In genomic region chr6:41442800-41443501, GRCh38 we compare ENCODE assay signal across 8 cellular contexts.
DNase-seq lines count a peak whose midpoint lies in the region; ATAC-seq and TF ChIP-seq lines count a peak whose summit lies in the region.

No MANE protein-coding gene starts in this region.

- peak overlapping the region; percentile 48 for H4K8ac ChIP-seq in mesenchymal stem cell (ENCODE audit: low read length)

- peak overlapping the region; percentile 30 for H2BK15ac ChIP-seq in mesenchymal stem cell (ENCODE audit: low read depth, poor library complexity, severe bottlenecking)

- H3K9me3 ChIP-seq in HEK293 (ENCODE audit: control insufficient read depth, insufficient read depth, low read depth, low read length), result no peaks in the 10 kb centered on the region
- no peaks in the 10 kb centered on the region for H3K9me3 ChIP-seq in body of pancreas
- peaks cover 7% of the 10 kb centered on the region for H3K9me3 ChIP-seq in mesenchymal stem cell (ENCODE audit: control insufficient read depth, low read length)
- H3K9me3 ChIP-seq in Karpas-422 (ENCODE audit: low read length), result no peaks in the 10 kb centered on the region

- H3K9ac ChIP-seq in mesenchymal stem cell (ENCODE audit: low read length), result no peak overlapping the region
- H3K9ac ChIP-seq in Karpas-422 (ENCODE audit: low read length), result no peak overlapping the region

- H3K4me3 ChIP-seq in HEK293 (ENCODE audit: low read depth, low read length) (no peak overlapping the region), body of pancreas (no peak overlapping the region), mesenchymal stem cell (ENCODE audit: insufficient read depth in 1 of 2, low read depth in 1 of 2, low read length in 2 of 2) (no peak overlapping the region), Karpas-422 (ENCODE audit: low read length) (no peak overlapping the region)

- no peak overlapping the region for H2BK12ac ChIP-seq in mesenchymal stem cell (ENCODE audit: low read length in 2 of 2)

- H4K91ac ChIP-seq in mesenchymal stem cell (ENCODE audit: low read length), result peak overlapping the region; percentile 34

- DNase-seq in AG08395 (ENCODE audit: low spot score), result peak; percentile 28
- peak in 3 of 4 donors; percentile 21 to 41 (median 38) for DNase-seq in body of pancreas
- DNase-seq in mesenchymal stem cell, result peak; percentile 52
- DNase-seq in SHP77 treated with DMSO at 0.1 percent for 48 hours (lab: John Stamatoyannopoulos, UW), result no peak
- no peak for DNase-seq in Karpas-422

- H3K18ac ChIP-seq in mesenchymal stem cell (ENCODE audit: low read depth in 1 of 2, low read length in 2 of 2), result peak overlapping the region; percentile 42 to 69

- H3K9me2 ChIP-seq in Karpas-422 (replicated peaks; ENCODE audit: insufficient read depth, low read length), result no peaks in the 10 kb centered on the region

- CTCF ChIA-PET in HEK293 (lab: Yijun Ruan, JAX), result interaction anchor here (0.6 to 8.7 kb wide), 34 partner anchors 8 to 700 kb away, joined by 3 to 86 read pairs (median 4); partner anchors contain the start of gene C6orf132

- peak overlapping the region; percentile 64 for H2BK120ac ChIP-seq in mesenchymal stem cell (ENCODE audit: low read depth, low read length)

- H3K27ac ChIP-seq in HEK293 (ENCODE audit: extremely low read depth, low read depth, low read length) (peak overlapping the region; percentile 68), body of pancreas (no peak overlapping the region), mesenchymal stem cell (ENCODE audit: low read length, poor library complexity, severe bottlenecking) (no peak overlapping the region), Karpas-422 (ENCODE audit: low read length) (no peak overlapping the region)

- POLR2A ChIA-PET in HEK293 (lab: Yijun Ruan, JAX), result interaction anchor here (0.6 to 1.2 kb wide), 5 partner anchors 12 to 145 kb away, joined by 3 to 7 read pairs (median 3); no protein-coding TSS in a partner anchor

- H3K4me2 ChIP-seq in mesenchymal stem cell (ENCODE audit: low read length, poor library complexity, severe bottlenecking) (peak overlapping the region; percentile 52), Karpas-422 (ENCODE audit: low read depth, low read length, poor library complexity, severe bottlenecking) (no peak overlapping the region)

- no peak overlapping the region for H2AK5ac ChIP-seq in mesenchymal stem cell (ENCODE audit: low read length, severe bottlenecking)

- no peaks in the 10 kb centered on the region for H3K79me1 ChIP-seq in mesenchymal stem cell (replicated peaks; ENCODE audit: low read length, poor library complexity, severe bottlenecking)

- TF ChIP-seq CTCF in HEK293 (tag by site-specific recombination; IDR thresholded peaks at IDR 0.05), result peak; percentile 80
- TF ChIP-seq CTCF in body of pancreas (IDR thresholded peaks at IDR 0.05), result peak in 6 of 7 experiments; percentile 12 to 36 (median 26)

- no peak for TF ChIP-seq POLR2A in body of pancreas (IDR thresholded peaks at IDR 0.05)

- H3K4ac ChIP-seq in mesenchymal stem cell (ENCODE audit: low read depth in 1 of 2, low read length in 2 of 2), result no peak overlapping the region

- H3K4me1 ChIP-seq in HEK293 (ENCODE audit: control insufficient read depth, insufficient read depth, low read length) (peaks cover 22% of the 10 kb centered on the region), body of pancreas (peaks cover 5% of the 10 kb centered on the region), mesenchymal stem cell (ENCODE audit: control insufficient read depth, insufficient read depth, low read depth, low read length) (peaks cover 11% of the 10 kb centered on the region), Karpas-422 (ENCODE audit: low read length) (no peaks in the 10 kb centered on the region)

- H3K36me3 ChIP-seq in HEK293 (ENCODE audit: control insufficient read depth in 2 of 2, insufficient read depth in 1 of 2, low read length in 2 of 2) (no peaks in the 10 kb centered on the region), body of pancreas (replicated peaks in 1 of 2; ENCODE audit: insufficient read depth in 1 of 2, low read depth in 2 of 2) (no peaks in the 10 kb centered on the region), mesenchymal stem cell (ENCODE audit: control insufficient read depth in 1 of 2, insufficient read depth in 2 of 2, low read depth in 1 of 2, low read length in 2 of 2) (no peaks in the 10 kb centered on the region), Karpas-422 (ENCODE audit: insufficient read depth, low read length) (no peaks in the 10 kb centered on the region)

- H2BK5ac ChIP-seq in mesenchymal stem cell (ENCODE audit: low read depth, low read length, poor library complexity, severe bottlenecking), result no peak overlapping the region

- intact Hi-C loops in body of pancreas (cut with DNase I), result no loop called here

- H3K27me3 ChIP-seq in body of pancreas, result no peaks in the 10 kb centered on the region
- peaks cover 83 to 87% of the 10 kb centered on the region in 2 experiments for H3K27me3 ChIP-seq in mesenchymal stem cell (ENCODE audit: control insufficient read depth in 1 of 2, insufficient read depth in 1 of 2, low read length in 2 of 2)
- no peaks in the 10 kb centered on the region for H3K27me3 ChIP-seq in Karpas-422 (ENCODE audit: low read length)

- H3K23ac ChIP-seq in mesenchymal stem cell (ENCODE audit: low read length in 2 of 2), result peak overlapping the region in 1 of 2 experiments; percentile 36

- no peak overlapping the region for H3K14ac ChIP-seq in mesenchymal stem cell (ENCODE audit: low read length in 2 of 2)

- no peaks in the 10 kb centered on the region for H3K79me2 ChIP-seq in Karpas-422 (ENCODE audit: low read length)

- H4K20me1 ChIP-seq in Karpas-422 (ENCODE audit: insufficient read depth, low read depth, low read length), result no peaks in the 10 kb centered on the region

- H2AFZ ChIP-seq in mesenchymal stem cell (ENCODE audit: low read depth, low read length) (no peak overlapping the region), Karpas-422 (ENCODE audit: low read length) (no peak overlapping the region)

- WGBS in body of pancreas, 2 donors, result 12 to 16% methylated on average over 16 to 40 of the region's 42 CpGs
- WGBS in mesenchymal stem cell, result 2% methylated on average over 32 of the region's 42 CpGs

- peak; percentile 43 for ATAC-seq in body of pancreas
- ATAC-seq in GM21786 (IDR thresholded peaks at IDR 0.05; ENCODE audit: unreplicated experiment), result no peak
- ATAC-seq in GM21723 (IDR thresholded peaks at IDR 0.05; ENCODE audit: unreplicated experiment), result no peak

TF ChIP-seq in HEK293, 187 proteins besides CTCF, POLR2A, EP300 and RAD21 (continues in another document):
- TF ChIP-seq ZBTB20 (tag by site-specific recombination; IDR thresholded peaks at IDR 0.05), result no peak
- no peak for TF ChIP-seq ZBTB1 (tag by site-specific recombination; IDR thresholded peaks at IDR 0.05)
- TF ChIP-seq ZNF18 (tag by site-specific recombination; IDR thresholded peaks at IDR 0.05), result no peak
- TF ChIP-seq ZNF211 (tag by site-specific recombination; IDR thresholded peaks at IDR 0.05; ENCODE audit: low read depth), result no peak
- no peak for TF ChIP-seq FEZF1 (tag by site-specific recombination; IDR thresholded peaks at IDR 0.05)
- no peak for TF ChIP-seq ZBTB48 (tag by site-specific recombination; IDR thresholded peaks at IDR 0.05)
- no peak for TF ChIP-seq ZNF629 (tag by site-specific recombination; IDR thresholded peaks at IDR 0.05)
- no peak for TF ChIP-seq OVOL3 (tag by site-specific recombination; IDR thresholded peaks at IDR 0.05)
- TF ChIP-seq ZBTB7A (tag by site-specific recombination; IDR thresholded peaks at IDR 0.05; ENCODE audit: low read depth), result no peak
- TF ChIP-seq, protein P1, sequence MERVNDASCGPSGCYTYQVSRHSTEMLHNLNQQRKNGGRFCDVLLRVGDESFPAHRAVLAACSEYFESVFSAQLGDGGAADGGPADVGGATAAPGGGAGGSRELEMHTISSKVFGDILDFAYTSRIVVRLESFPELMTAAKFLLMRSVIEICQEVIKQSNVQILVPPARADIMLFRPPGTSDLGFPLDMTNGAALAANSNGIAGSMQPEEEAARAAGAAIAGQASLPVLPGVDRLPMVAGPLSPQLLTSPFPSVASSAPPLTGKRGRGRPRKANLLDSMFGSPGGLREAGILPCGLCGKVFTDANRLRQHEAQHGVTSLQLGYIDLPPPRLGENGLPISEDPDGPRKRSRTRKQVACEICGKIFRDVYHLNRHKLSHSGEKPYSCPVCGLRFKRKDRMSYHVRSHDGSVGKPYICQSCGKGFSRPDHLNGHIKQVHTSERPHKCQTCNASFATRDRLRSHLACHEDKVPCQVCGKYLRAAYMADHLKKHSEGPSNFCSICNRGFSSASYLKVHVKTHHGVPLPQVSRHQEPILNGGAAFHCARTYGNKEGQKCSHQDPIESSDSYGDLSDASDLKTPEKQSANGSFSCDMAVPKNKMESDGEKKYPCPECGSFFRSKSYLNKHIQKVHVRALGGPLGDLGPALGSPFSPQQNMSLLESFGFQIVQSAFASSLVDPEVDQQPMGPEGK (tag by site-specific recombination; IDR thresholded peaks at IDR 0.05), result peak; percentile 94
- TF ChIP-seq ZNF473 (tag by site-specific recombination; IDR thresholded peaks at IDR 0.05), result no peak
- TF ChIP-seq ZNF610 (tag by site-specific recombination; IDR thresholded peaks at IDR 0.05; ENCODE audit: borderline replicate concordance), result no peak
- TF ChIP-seq ZNF560 (tag by site-specific recombination; IDR thresholded peaks at IDR 0.05; ENCODE audit: borderline replicate concordance), result no peak
- TF ChIP-seq ZNF140 (tag by site-specific recombination; IDR thresholded peaks at IDR 0.05), result no peak

Comparison
In these comparisons a context has a peak if more than half of its experiments do, and no peak if none do; other contexts are left out.
1. DNase-seq: peak in AG08395 (single experiment), body of pancreas (3 of 4) and mesenchymal stem cell (single experiment); none in SHP77 treated with DMSO at 0.1 percent for 48 hours (single experiment) and Karpas-422 (single experiment).